Comparison of ENCODE assay signal across 11 cellular contexts in the genomic region with DNA sequence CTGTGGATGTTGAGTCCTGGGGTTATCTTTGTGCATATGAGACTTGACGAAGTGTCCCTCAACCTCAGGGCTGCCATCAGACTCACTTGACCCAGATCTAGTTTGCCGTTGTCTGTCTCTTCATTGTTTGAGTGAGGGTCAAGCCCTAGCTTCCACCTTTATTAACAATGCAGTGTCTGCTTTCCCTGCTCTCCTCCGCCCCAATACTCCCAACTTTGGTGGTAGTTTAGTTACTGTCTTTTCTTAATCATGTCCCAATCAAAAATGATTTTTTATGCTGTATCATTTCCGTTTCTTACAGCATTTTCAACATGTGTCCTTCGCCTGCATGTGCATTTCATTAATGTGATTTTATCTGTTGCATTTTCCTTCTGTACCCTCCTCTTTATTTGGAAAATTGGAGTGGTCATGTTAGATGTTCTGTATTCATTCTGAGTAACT. TPM values are rescaled to one million over a fixed set of nuclear protein-coding genes. Genes with fewer than 3 reads are reported as not detected.
A peak's percentile ranks its signal among the peaks of the same experiment; 100 is the strongest.
DNase-seq lines count a peak whose midpoint lies in the region; ATAC-seq and TF ChIP-seq lines count a peak whose summit lies in the region.
"Had no signal": no experiment of that assay in that cellular context is flagged by ENCODE, and none has a peak within 500 bp of the region (broad histone marks: within the 10 kb centered on the region; RNA-seq: fewer than 3 reads in every experiment).

No MANE protein-coding gene starts in this region.

- peaks cover 70% of the 10 kb centered on the region for H3K4me1 Mint-ChIP-seq in brain
- H3K4me1 Mint-ChIP-seq in nephron, result peaks cover 33% of the 10 kb centered on the region
- peaks cover 33 to 65% of the 10 kb centered on the region in 2 donors for H3K4me1 Mint-ChIP-seq in stimulated activated naive B cell treated with anti-CD40 and anti-IgM and Interleukin-4, amounts not matched to agents 10 μg/mL and 1 μg/mL and 100 μg/mL, for 72 hours

- H3F3A ChIP-seq in DOHH2 (ENCODE audit: control insufficient read depth, insufficient read depth), result peaks cover 4% of the 10 kb centered on the region

- H3K4me3 Mint-ChIP-seq in brain (peak overlapping the region; percentile 94 to 98 (median 95)), nephron (peak overlapping the region; percentile 87 to 97 (median 94))
- peak overlapping the region in 1 of 2 donors; percentile 12 for H3K4me3 Mint-ChIP-seq in stimulated activated naive B cell treated with anti-CD40 and anti-IgM and Interleukin-4, amounts not matched to agents 10 μg/mL and 1 μg/mL and 100 μg/mL, for 72 hours

- peaks cover 51% of the 10 kb centered on the region for H3K4me1 ChIP-seq in DOHH2 (ENCODE audit: control insufficient read depth, low read length)

- H3K9me3 ChIP-seq in DOHH2 (ENCODE audit: control insufficient read depth, insufficient read depth, low read length), result no peaks in the 10 kb centered on the region
- H3K9me3 ChIP-seq: adrenal gland had no signal

- H3K27ac Mint-ChIP-seq in brain (peak overlapping the region; percentile 6 to 100 (median 65)), nephron (peak overlapping the region in 1 of 3 experiments; percentile 46)
- H3K27ac Mint-ChIP-seq in stimulated activated naive B cell treated with anti-CD40 and anti-IgM and Interleukin-4, amounts not matched to agents 10 μg/mL and 1 μg/mL and 100 μg/mL, for 72 hours, result no peak overlapping the region

- no peak for ATAC-seq in HG03196 (IDR thresholded peaks at IDR 0.05; ENCODE audit: unreplicated experiment)
- no peak for ATAC-seq in stimulated activated naive B cell treated with anti-CD40 and anti-IgM and Interleukin-4, amounts not matched to agents 10 μg/mL and 1 μg/mL and 100 μg/mL, for 72 hours (replicated peaks)
- ATAC-seq: esophagus mucosa had no signal

- H3K36me3 Mint-ChIP-seq in brain (peaks cover 9% of the 10 kb centered on the region), nephron (ENCODE audit: low read depth) (no peaks in the 10 kb centered on the region)
- H3K36me3 Mint-ChIP-seq in stimulated activated naive B cell treated with anti-CD40 and anti-IgM and Interleukin-4, amounts not matched to agents 10 μg/mL and 1 μg/mL and 100 μg/mL, for 72 hours, result peaks cover 0 to 3% of the 10 kb centered on the region in 2 donors

- H3K4me3 ChIP-seq in DOHH2 (ENCODE audit: low read length), result peak overlapping the region; percentile 99
- H3K4me3 ChIP-seq in LNCaP clone FGC (ENCODE audit: low read depth, low read length), result peak overlapping the region; percentile 83; the same call in 1 of the 2 replicates
- H3K4me3 ChIP-seq: adrenal gland had no signal

- H3K27me3 Mint-ChIP-seq in brain, result peaks cover 4% of the 10 kb centered on the region
- H3K27me3 Mint-ChIP-seq in nephron (ENCODE audit: low read depth), result no peaks in the 10 kb centered on the region
- H3K27me3 Mint-ChIP-seq in stimulated activated naive B cell treated with anti-CD40 and anti-IgM and Interleukin-4, amounts not matched to agents 10 μg/mL and 1 μg/mL and 100 μg/mL, for 72 hours, result no peaks in the 10 kb centered on the region

- H3K79me2 ChIP-seq in DOHH2 (ENCODE audit: control insufficient read depth, low read length), result peaks cover 71% of the 10 kb centered on the region

- no peaks in the 10 kb centered on the region for H3K27me3 ChIP-seq in DOHH2 (ENCODE audit: control insufficient read depth, low read length)
- H3K27me3 ChIP-seq: adrenal gland had no signal

- peak overlapping the region; percentile 84 for H3K4me2 ChIP-seq in DOHH2 (ENCODE audit: low read length)

- H4K20me1 ChIP-seq in DOHH2 (ENCODE audit: control insufficient read depth, insufficient read depth, low read depth, low read length), result peaks cover 42% of the 10 kb centered on the region

- peaks cover 11% of the 10 kb centered on the region; the same call in 1 of the 2 replicates for H3K36me3 ChIP-seq in DOHH2 (ENCODE audit: control insufficient read depth, low read length)
- H3K36me3 ChIP-seq: adrenal gland had no signal

- H3K9me3 Mint-ChIP-seq in brain, result peaks cover 0 to 4% (median 0%) of the 10 kb centered on the region in 5 experiments
- H3K9me3 Mint-ChIP-seq in nephron, result no peaks in the 10 kb centered on the region
- H3K9me3 Mint-ChIP-seq in stimulated activated naive B cell treated with anti-CD40 and anti-IgM and Interleukin-4, amounts not matched to agents 10 μg/mL and 1 μg/mL and 100 μg/mL, for 72 hours, result no peaks in the 10 kb centered on the region

- no peaks in the 10 kb centered on the region for H3K9me2 ChIP-seq in DOHH2 (replicated peaks; ENCODE audit: control insufficient read depth, low read length)

- TF ChIP-seq CTCF in DOHH2 (IDR thresholded peaks at IDR 0.05; ENCODE audit: low read depth, low read length, poor library complexity, severe bottlenecking), result no peak
- no peak for TF ChIP-seq CTCF in LNCaP clone FGC (IDR thresholded peaks at IDR 0.05; ENCODE audit: control insufficient read depth, extremely low read depth, insufficient read depth)
- TF ChIP-seq CTCF in brain (conservative IDR thresholded peaks at IDR 0.05), result no peak
- TF ChIP-seq CTCF in nephron (IDR thresholded peaks at IDR 0.05; ENCODE audit: unreplicated experiment in 3 of 3), result no peak

- H3K27ac ChIP-seq in DOHH2 (ENCODE audit: low read depth, low read length), result no peak overlapping the region
- H3K27ac ChIP-seq: adrenal gland had no signal

- DNase-seq in LNCaP clone FGC (ENCODE audit: low read depth) (no peak), NCI-H1092 (lab: John Stamatoyannopoulos, UW) (no peak)
- DNase-seq in stimulated activated naive B cell treated with anti-CD40 and anti-IgM and Interleukin-4, amounts not matched to agents 10 μg/mL and 1 μg/mL and 100 μg/mL, for 72 hours, result no peak
- DNase-seq: adrenal gland, NCI-H82, T1000 had no signal

RNA-seq across cellular contexts. Expression of gene TBPL1, which starts 2.1 kb away (rescaled TPM):
- polyA plus RNA-seq in brain (ENCODE audit: insufficient read depth, low read depth, low replicate concordance), result 55.2 TPM
